Comparison of ENCODE assay signal across 1 cellular context in the genomic region with DNA sequence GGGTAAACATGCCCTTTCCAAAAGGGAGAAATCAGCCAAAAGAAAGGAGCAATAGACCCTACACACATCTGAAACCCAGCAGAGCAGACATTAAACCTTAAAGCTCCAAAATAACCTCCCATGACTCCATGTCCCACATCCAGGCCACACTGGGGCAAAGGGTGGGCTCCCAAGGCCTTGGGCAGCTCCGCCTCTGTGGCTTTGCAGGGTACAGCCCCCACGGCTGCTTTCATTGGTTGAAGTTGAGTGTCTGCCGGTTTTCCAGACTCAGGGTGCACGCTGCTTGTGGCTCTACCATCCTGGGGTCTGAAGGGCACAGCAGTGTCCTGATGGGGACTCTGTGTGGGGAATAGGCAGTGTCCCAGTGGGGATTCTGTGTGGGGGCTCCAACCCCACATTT.
TF ChIP-seq lines count a peak whose summit lies in the region.

No MANE protein-coding gene starts in this region.

TF ChIP-seq in GM23338, 12 proteins besides CTCF, POLR2A, EP300 and RAD21 (continued from another document):
- TF ChIP-seq ZNF462 (CRISPR knock-in tag; IDR thresholded peaks at IDR 0.05) (no peak), EZH2 (IDR thresholded peaks at IDR 0.05; ENCODE audit: low read depth, unreplicated experiment) (no peak)
